ENCODE assay signal across 8 cellular contexts in the genomic region with DNA sequence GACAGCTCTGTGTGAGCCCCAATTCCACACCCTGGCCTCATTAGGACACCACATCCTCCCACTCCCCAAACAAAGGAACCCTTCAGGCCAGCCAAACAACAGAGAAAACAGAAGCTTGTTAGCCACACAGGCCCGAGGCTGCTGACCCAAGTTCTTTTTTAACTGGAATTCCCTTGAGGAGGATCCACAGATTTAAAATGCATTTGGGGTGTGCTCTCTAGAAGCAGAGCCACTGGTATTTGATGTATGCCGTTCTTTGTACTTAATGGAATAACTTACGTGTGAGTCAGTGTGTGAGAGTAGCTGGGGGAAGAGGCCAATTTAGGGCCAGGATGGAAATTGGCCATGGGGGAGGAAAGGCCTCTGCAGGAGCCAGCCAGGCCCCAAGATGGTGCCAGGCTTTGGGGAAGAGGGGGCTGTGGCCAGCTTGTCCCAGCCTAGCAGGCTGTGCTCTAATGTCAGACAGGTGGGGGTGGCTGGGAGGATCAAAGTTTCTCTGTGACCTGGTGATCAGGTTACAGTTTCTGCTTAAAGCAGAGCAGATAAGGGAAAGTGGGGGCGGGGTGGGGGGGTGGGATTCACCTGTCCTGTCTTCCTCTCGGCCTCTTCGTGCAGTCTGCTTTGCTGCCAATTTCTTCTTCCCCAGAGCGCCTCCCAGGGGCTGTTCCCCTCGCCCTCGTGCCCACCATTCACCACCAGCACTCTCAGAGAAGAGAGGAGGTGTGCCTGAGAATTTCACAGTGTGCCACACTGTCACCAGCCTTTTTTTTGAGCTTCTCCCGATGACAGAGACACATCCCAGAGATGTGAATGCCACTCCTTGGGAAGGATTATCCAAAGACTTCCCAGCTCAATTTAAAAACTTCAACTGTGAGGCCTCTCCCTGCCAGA. TPM values are rescaled to one million over a fixed set of nuclear protein-coding genes. Genes with fewer than 3 reads are reported as not detected.
DNase-seq lines count a peak whose midpoint lies in the region; ATAC-seq and TF ChIP-seq lines count a peak whose summit lies in the region.

No MANE protein-coding gene starts in this region.

- H3K27ac ChIP-seq in C4-2B (peak overlapping the region; percentile 13; the same call in 1 of the 2 replicates), endodermal cell (ENCODE audit: low read depth, low read length) (peak overlapping the region; percentile 96)

- H3K4me1 Mint-ChIP-seq in endodermal cell = peaks cover 24% of the 10 kb centered on the region
- peaks cover 22 to 37% (median 25%) of the 10 kb centered on the region in 4 donors for H3K4me1 Mint-ChIP-seq in naive thymus-derived CD8-positive, alpha-beta T cell
- H3K4me1 Mint-ChIP-seq in natural killer cell treated with Interleukin-12 subunit alpha and Interleukin-12 subunit beta and Interleukin-15 and Interleukin-18, amount 100 ng/mL, for 72 hours (ENCODE audit: low read depth in 2 of 2) = peaks cover 8 to 14% of the 10 kb centered on the region in 2 donors

- WGBS in endodermal cell (ENCODE audit: insufficient coverage in 1 of 2, insufficient read length in 1 of 2), 2 experiments = 21 to 32% methylated on average over 4 to 9 of the region's 10 CpGs

- peaks cover 2% of the 10 kb centered on the region for H3K9me3 Mint-ChIP-seq in endodermal cell
- no peaks in the 10 kb centered on the region for H3K9me3 Mint-ChIP-seq in naive thymus-derived CD8-positive, alpha-beta T cell
- H3K9me3 Mint-ChIP-seq in natural killer cell treated with Interleukin-12 subunit alpha and Interleukin-12 subunit beta and Interleukin-15 and Interleukin-18, amount 100 ng/mL, for 72 hours = no peaks in the 10 kb centered on the region

- no peaks in the 10 kb centered on the region for H3K36me3 ChIP-seq in endodermal cell (ENCODE audit: control insufficient read depth, insufficient read depth, low read length)

- H3K4me3 Mint-ChIP-seq in endodermal cell = peak overlapping the region; percentile 24
- no peak overlapping the region for H3K4me3 Mint-ChIP-seq in naive thymus-derived CD8-positive, alpha-beta T cell
- no peak overlapping the region for H3K4me3 Mint-ChIP-seq in natural killer cell treated with Interleukin-12 subunit alpha and Interleukin-12 subunit beta and Interleukin-15 and Interleukin-18, amount 100 ng/mL, for 72 hours

- H3K4me1 ChIP-seq in endodermal cell (ENCODE audit: control insufficient read depth, insufficient read depth, low read length) = peaks cover 27% of the 10 kb centered on the region

- H3K9me3 ChIP-seq in endodermal cell (ENCODE audit: control insufficient read depth, low read length) = no peaks in the 10 kb centered on the region

- H3K27ac Mint-ChIP-seq in endodermal cell = peak overlapping the region; percentile 97
- H3K27ac Mint-ChIP-seq in naive thymus-derived CD8-positive, alpha-beta T cell = peak overlapping the region in 5 of 10 donors; percentile 25 to 72 (median 62)
- peak overlapping the region in 1 of 2 donors; percentile 51 for H3K27ac Mint-ChIP-seq in natural killer cell treated with Interleukin-12 subunit alpha and Interleukin-12 subunit beta and Interleukin-15 and Interleukin-18, amount 100 ng/mL, for 72 hours

- no peak overlapping the region for H3K4me3 ChIP-seq in endodermal cell (ENCODE audit: low read length)

- no peaks in the 10 kb centered on the region for H3K36me3 Mint-ChIP-seq in endodermal cell (ENCODE audit: low read depth)
- H3K36me3 Mint-ChIP-seq in naive thymus-derived CD8-positive, alpha-beta T cell = peaks cover 0 to 7% (median 0%) of the 10 kb centered on the region in 3 donors
- no peaks in the 10 kb centered on the region for H3K36me3 Mint-ChIP-seq in natural killer cell treated with Interleukin-12 subunit alpha and Interleukin-12 subunit beta and Interleukin-15 and Interleukin-18, amount 100 ng/mL, for 72 hours

- peak overlapping the region; percentile 50 for H3K9ac ChIP-seq in endodermal cell (ENCODE audit: extremely low read depth, low read length, poor library complexity, severe bottlenecking)

- H3K27me3 ChIP-seq in endodermal cell (ENCODE audit: control insufficient read depth, insufficient read depth, low read length, poor library complexity, severe bottlenecking) = no peaks in the 10 kb centered on the region

- no peak for ATAC-seq in GM18867 (IDR thresholded peaks at IDR 0.05; ENCODE audit: unreplicated experiment)
- no peak for ATAC-seq in naive thymus-derived CD8-positive, alpha-beta T cell
- no peak for ATAC-seq in natural killer cell treated with Interleukin-12 subunit alpha and Interleukin-12 subunit beta and Interleukin-15 and Interleukin-18, amount 100 ng/mL, for 72 hours
- no peak for ATAC-seq in HG03442 (IDR thresholded peaks at IDR 0.05; ENCODE audit: unreplicated experiment)

- POLR2A ChIA-PET in naive thymus-derived CD8-positive, alpha-beta T cell (lab: Charles Lee) = no interaction called here

- TF ChIP-seq CTCF in C4-2B (conservative IDR thresholded peaks at IDR 0.05) (no peak), endodermal cell (conservative IDR thresholded peaks at IDR 0.05) (peak; percentile 43)

- DNase-seq in NCI-H69 (lab: John Stamatoyannopoulos, UW) = peak; percentile 51
- peak; percentile 91 for DNase-seq in endodermal cell
- DNase-seq in mesenteric fat pad (ENCODE audit: low spot score) = peak; percentile 37
- DNase-seq in naive thymus-derived CD8-positive, alpha-beta T cell = no peak
- no peak for DNase-seq in natural killer cell treated with Interleukin-12 subunit alpha and Interleukin-12 subunit beta and Interleukin-15 and Interleukin-18, amount 100 ng/mL, for 72 hours (ENCODE audit: low spot score)

- no peaks in the 10 kb centered on the region for H3K27me3 Mint-ChIP-seq in endodermal cell (ENCODE audit: insufficient read depth)
- H3K27me3 Mint-ChIP-seq in naive thymus-derived CD8-positive, alpha-beta T cell = no peaks in the 10 kb centered on the region
- no peaks in the 10 kb centered on the region for H3K27me3 Mint-ChIP-seq in natural killer cell treated with Interleukin-12 subunit alpha and Interleukin-12 subunit beta and Interleukin-15 and Interleukin-18, amount 100 ng/mL, for 72 hours

RNA-seq across cellular contexts. Expression of gene TOM1L2, which starts 50.8 kb away (rescaled TPM):
- total RNA-seq in endodermal cell (10 to 100 TPM; 10.2 to 11.5 TPM), mesenteric fat pad (43.7 TPM)
- polyA plus RNA-seq in endodermal cell (2013, experiment 1 of 2) = 16.1 TPM
- 14.8 TPM for polyA plus RNA-seq in endodermal cell (2013, experiment 2 of 2)
- total RNA-seq in naive thymus-derived CD8-positive, alpha-beta T cell = 10 to 100 TPM; 65.2 to 71.1 TPM
- 10 to 100 TPM in 1 of 3 donors, 1 to 10 TPM in 2; 2.5 to 11.6 (median 7.4) TPM for polyA plus RNA-seq in naive thymus-derived CD8-positive, alpha-beta T cell
- 10 to 100 TPM; 15.5 to 17.8 TPM for total RNA-seq in natural killer cell treated with Interleukin-12 subunit alpha and Interleukin-12 subunit beta and Interleukin-15 and Interleukin-18, amount 100 ng/mL, for 72 hours

RNA-seq across cellular contexts. Expression of gene DRC3, which starts 51.2 kb away (rescaled TPM):
- total RNA-seq in endodermal cell (1 to 10 TPM; 2.0 to 2.6 TPM), mesenteric fat pad (0.32 TPM)
- 2.2 TPM for polyA plus RNA-seq in endodermal cell (2013, experiment 1 of 2)
- 2.2 TPM for polyA plus RNA-seq in endodermal cell (2013, experiment 2 of 2)
- total RNA-seq in naive thymus-derived CD8-positive, alpha-beta T cell = 1 to 10 TPM; 1.1 to 1.7 TPM
- polyA plus RNA-seq in naive thymus-derived CD8-positive, alpha-beta T cell = under 1 TPM in 2 of 3 donors, not detected in 1; 0.31 to 0.91 TPM
- under 1 TPM in 1 of 2 donors, not detected in 1; 0.47 TPM for total RNA-seq in natural killer cell treated with Interleukin-12 subunit alpha and Interleukin-12 subunit beta and Interleukin-15 and Interleukin-18, amount 100 ng/mL, for 72 hours

Comparison
In these comparisons a context has a peak if more than half of its experiments do, and no peak if none do; other contexts are left out.
1. DNase-seq: peak in NCI-H69 (single experiment), endodermal cell (single experiment) and mesenteric fat pad (single experiment); none in naive thymus-derived CD8-positive, alpha-beta T cell (0 of 10) and natural killer cell treated with Interleukin-12 subunit alpha and Interleukin-12 subunit beta and Interleukin-15 and Interleukin-18, amount 100 ng/mL, for 72 hours (single experiment).